39 cellular contexts compared by ENCODE assay signal in genomic region chr3:98269846-98270245, GRCh38. TPM values are rescaled to one million over a fixed set of nuclear protein-coding genes. Genes with fewer than 3 reads are reported as not detected.
"Had no signal": no experiment of that assay in that cellular context is flagged by ENCODE, and none has a peak within 500 bp of the region (broad histone marks: within the 10 kb centered on the region; RNA-seq: fewer than 3 reads in every experiment).

No MANE protein-coding gene starts in this region.

- H3K27me3 ChIP-seq: adrenal gland, ascending aorta, body of pancreas, brain microvascular endothelial cell, breast epithelium, cardiac muscle cell had no signal

- H3K27ac ChIP-seq: adrenal gland, ascending aorta, body of pancreas, brain microvascular endothelial cell, breast epithelium, cardiac muscle cell had no signal

- H3K4me1 ChIP-seq: adrenal gland, ascending aorta, body of pancreas, breast epithelium had no signal

- ATAC-seq: activated naive CD4-positive, alpha-beta T cell treated with anti-CD3 and anti-CD28 coated beads, Interleukin-2, amount 50 U/mL, for 72 hours; activated naive CD8-positive, alpha-beta T cell treated with anti-CD3 and anti-CD28 coated beads, Interleukin-2, amount 50 U/mL, for 24 hours; activated T-cell treated with anti-CD3 and anti-CD28 coated beads, Interleukin-2, amount 50 U/mL, for 4 hours; activated T-cell treated with anti-CD3 and anti-CD28 coated beads, Interleukin-2, amount 50 U/mL, for 72 hours; activated T-helper 17 cell treated with anti-CD3 and anti-CD28 coated beads, Interleukin-2, amount 50 U/mL, for 72 hours; body of pancreas had no signal

- DNase-seq: activated effector memory CD4-positive, alpha-beta T cell treated with anti-CD3 and anti-CD28 coated beads, Interleukin-2, amount 50 U/mL, for 16 hours; activated effector memory CD4-positive, alpha-beta T cell treated with Interleukin-2 at 50 U/mL for 16 hours; activated gamma-delta T cell; activated gamma-delta T cell treated with Interleukin-2 at 50 U/mL for 16 hours; activated naive CD4-positive, alpha-beta T cell; activated naive CD4-positive, alpha-beta T cell treated with anti-CD3 and anti-CD28 coated beads for 36 hours; activated naive CD4-positive, alpha-beta T cell treated with anti-CD3 and anti-CD28 coated beads, Interleukin-2, amount 10 ng/mL, durations not matched to agents 7 days and 5 days; activated naive CD4-positive, alpha-beta T cell treated with anti-CD3 and anti-CD28 coated beads, Interleukin-2, amount 50 U/mL, for 16 hours; activated naive CD4-positive, alpha-beta T cell treated with Interleukin-2 at 50 U/mL for 16 hours; activated naive CD8-positive, alpha-beta T cell treated with anti-CD3 and anti-CD28 coated beads for 36 hours; activated naive CD8-positive, alpha-beta T cell treated with anti-CD3 and anti-CD28 coated beads, Interleukin-2, amount 10 ng/mL, durations not matched to agents 7 days and 5 days; activated naive CD8-positive, alpha-beta T cell treated with anti-CD3 and anti-CD28 coated beads, Interleukin-2, amount 50 U/mL, for 24 hours; activated T-cell treated with anti-CD3 and anti-CD28 coated beads, Interleukin-2, amount 50 U/mL, for 1 hour; activated T-cell treated with anti-CD3 and anti-CD28 coated beads, Interleukin-2, amount 50 U/mL, for 24 hours; activated T-cell treated with anti-CD3 and anti-CD28 coated beads, Interleukin-2, amount 50 U/mL, for 4 hours; activated T-cell treated with anti-CD3 and anti-CD28 coated beads, Interleukin-2, amount 50 U/mL, for 48 hours; activated T-cell treated with anti-CD3 and anti-CD28 coated beads, Interleukin-2, amount 50 U/mL, for 72 hours; adrenal gland; amniotic stem cell; amygdala; anterior cingulate cortex; aorta; body of pancreas; brain microvascular endothelial cell; caudate nucleus; central memory CD4-positive, alpha-beta T cell; cerebellar nuclear complex had no signal

- H3K36me3 ChIP-seq: adrenal gland, ascending aorta, brain microvascular endothelial cell, breast epithelium, cardiac muscle cell had no signal

- FAIRE-seq: astrocyte, bronchial epithelial cell had no signal

- H3K9me3 ChIP-seq: adrenal gland had no signal

- H3K4me3 ChIP-seq: adrenal gland, ascending aorta, body of pancreas, breast epithelium, cardiac muscle cell had no signal

RNA-seq across cellular contexts. Expression of gene OR5H6, which starts 5.8 kb away (rescaled TPM):
- total RNA-seq: activated naive CD4-positive, alpha-beta T cell treated with anti-CD3 and anti-CD28 coated beads for 36 hours; activated naive CD4-positive, alpha-beta T cell treated with anti-CD3 and anti-CD28 coated beads, Interleukin-2, amount 50 U/mL, for 72 hours; activated naive CD8-positive, alpha-beta T cell treated with anti-CD3 and anti-CD28 coated beads for 36 hours; activated naive CD8-positive, alpha-beta T cell treated with anti-CD3 and anti-CD28 coated beads, Interleukin-2, amount 10 ng/mL, durations not matched to agents 7 days and 5 days; activated T-cell treated with anti-CD3 and anti-CD28 coated beads, Interleukin-2, amount 50 U/mL, for 4 hours; activated T-cell treated with anti-CD3 and anti-CD28 coated beads, Interleukin-2, amount 50 U/mL, for 72 hours; activated T-helper 1 cell treated with anti-CD3 and anti-CD28 coated beads, Interleukin-12 subunit alpha, Interleukin-12 subunit beta, Interleukin-2, Interleukin-4 antibody, amounts not matched to agents 30 ng/mL and 10 ng/mL and 1 ng/mL, durations not matched to agents 14 hours and 24 hours and 36 hours; activated T-helper 17 cell treated with anti-CD3 and anti-CD28 coated beads, Interleukin-2, amount 50 U/mL, for 72 hours; activated T-helper 2 cell treated with anti-CD3 and anti-CD28 coated beads, Interferon-gamma antibody, Interleukin-2, Interleukin-4, amounts not matched to agents 10 μg/mL and 5 μg/mL and 100 μg/mL, durations not matched to agents 14 hours and 24 hours and 36 hours; adrenal gland; aorta; ascending aorta; astrocyte; body of pancreas; breast epithelium; bronchial epithelial cell; cardiac muscle cell; cerebellum; chondrocyte had no signal
- polyA plus RNA-seq: adipose tissue, adrenal gland, aorta, cardiac muscle cell had no signal

RNA-seq across cellular contexts. Expression of gene OR5H2, which starts 12.5 kb away (rescaled TPM):
- total RNA-seq: activated naive CD4-positive, alpha-beta T cell treated with anti-CD3 and anti-CD28 coated beads for 36 hours; activated naive CD4-positive, alpha-beta T cell treated with anti-CD3 and anti-CD28 coated beads, Interleukin-2, amount 50 U/mL, for 72 hours; activated naive CD8-positive, alpha-beta T cell treated with anti-CD3 and anti-CD28 coated beads for 36 hours; activated naive CD8-positive, alpha-beta T cell treated with anti-CD3 and anti-CD28 coated beads, Interleukin-2, amount 10 ng/mL, durations not matched to agents 7 days and 5 days; activated T-cell treated with anti-CD3 and anti-CD28 coated beads, Interleukin-2, amount 50 U/mL, for 4 hours; activated T-cell treated with anti-CD3 and anti-CD28 coated beads, Interleukin-2, amount 50 U/mL, for 72 hours; activated T-helper 1 cell treated with anti-CD3 and anti-CD28 coated beads, Interleukin-12 subunit alpha, Interleukin-12 subunit beta, Interleukin-2, Interleukin-4 antibody, amounts not matched to agents 30 ng/mL and 10 ng/mL and 1 ng/mL, durations not matched to agents 14 hours and 24 hours and 36 hours; activated T-helper 17 cell treated with anti-CD3 and anti-CD28 coated beads, Interleukin-2, amount 50 U/mL, for 72 hours; activated T-helper 2 cell treated with anti-CD3 and anti-CD28 coated beads, Interferon-gamma antibody, Interleukin-2, Interleukin-4, amounts not matched to agents 10 μg/mL and 5 μg/mL and 100 μg/mL, durations not matched to agents 14 hours and 24 hours and 36 hours; adrenal gland; aorta; ascending aorta; astrocyte; body of pancreas; breast epithelium; bronchial epithelial cell; cardiac muscle cell; cerebellum; chondrocyte had no signal
- polyA plus RNA-seq: adipose tissue, adrenal gland, aorta, cardiac muscle cell had no signal
